In the genomic region with DNA sequence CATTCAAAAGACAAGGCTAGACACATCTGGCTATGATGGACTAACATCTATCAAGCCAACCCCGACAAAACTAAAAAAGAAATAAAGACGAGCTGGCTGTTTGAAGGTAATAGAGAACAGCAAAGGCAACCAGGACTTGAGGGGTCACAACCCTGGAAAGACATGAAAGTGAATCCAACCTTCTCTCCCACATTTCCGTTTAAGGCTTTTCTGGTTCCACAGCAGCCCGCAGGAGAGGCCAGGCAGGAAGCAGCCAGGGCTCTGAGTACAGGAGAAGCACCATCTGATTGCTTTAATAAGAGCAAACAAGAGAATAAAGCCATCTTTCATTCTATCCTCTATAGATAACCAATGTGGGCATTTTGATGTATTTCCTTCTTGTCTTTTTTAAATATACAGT, we compare ENCODE assay signal across 21 cellular contexts. TPM values are rescaled to one million over a fixed set of nuclear protein-coding genes. Genes with fewer than 3 reads are reported as not detected.
A peak's percentile ranks its signal among the peaks of the same experiment; 100 is the strongest.
DNase-seq lines count a peak whose midpoint lies in the region; TF ChIP-seq lines count a peak whose summit lies in the region.
"Had no signal": no experiment of that assay in that cellular context is flagged by ENCODE, and none has a peak within 500 bp of the region (broad histone marks: within the 10 kb centered on the region; RNA-seq: fewer than 3 reads in every experiment).

No MANE protein-coding gene starts in this region.

- H3K4me3 ChIP-seq in dorsolateral prefrontal cortex (no peak overlapping the region), sigmoid colon (no peak overlapping the region)
- H3K4me3 ChIP-seq: A549, GM12878, GM23338 had no signal

- TF ChIP-seq EP300 in sigmoid colon (IDR thresholded peaks at IDR 0.05) = no peak

- no peaks in the 10 kb centered on the region for H3K9me3 Mint-ChIP-seq in nephron
- H3K9me3 Mint-ChIP-seq: CD4-positive, alpha-beta memory T cell; GM23338; H9 had no signal

- WGBS in sigmoid colon, 2 donors = 76 to 88% methylated on average over 4 of the region's 4 CpGs

- H3K27me3 ChIP-seq in dorsolateral prefrontal cortex (no peaks in the 10 kb centered on the region), sigmoid colon (no peaks in the 10 kb centered on the region)

- peaks cover 0 to 69% (median 39%) of the 10 kb centered on the region in 4 donors for H3K4me1 ChIP-seq in sigmoid colon
- H3K4me1 ChIP-seq: A549 had no signal

- peaks cover 42% of the 10 kb centered on the region for H3K4me1 Mint-ChIP-seq in nephron

- TF ChIP-seq POLR2A in sigmoid colon (IDR thresholded peaks at IDR 0.05) = no peak

- no peaks in the 10 kb centered on the region for H3K9me3 ChIP-seq in sigmoid colon
- H3K9me3 ChIP-seq: A549 had no signal

- H3K27ac ChIP-seq in dorsolateral prefrontal cortex (peak overlapping the region in 38 of 59 donors; percentile 0 to 97 (median 48)), sigmoid colon (peak overlapping the region in 3 of 4 donors; percentile 10 to 39 (median 34))
- H3K27ac ChIP-seq: A549 had no signal

- H3K4me3 Mint-ChIP-seq in nephron = no peak overlapping the region
- H3K4me3 Mint-ChIP-seq: CD4-positive, alpha-beta memory T cell; GM23338; H9 had no signal

- no peaks in the 10 kb centered on the region for H3K36me3 ChIP-seq in sigmoid colon

- H3K27me3 Mint-ChIP-seq in nephron (ENCODE audit: low read depth) = no peaks in the 10 kb centered on the region

- TF ChIP-seq CTCF in dorsolateral prefrontal cortex (IDR thresholded peaks at IDR 0.05 in 54 of 56, conservative IDR thresholded peaks at IDR 0.05 in 2 of 56; ENCODE audit: low read depth in 1 of 56, partially characterized antibody in 56 of 56) = no peak
- TF ChIP-seq CTCF in nephron (IDR thresholded peaks at IDR 0.05; ENCODE audit: unreplicated experiment in 3 of 3) = no peak
- no peak for TF ChIP-seq CTCF in sigmoid colon (IDR thresholded peaks at IDR 0.05)

- H3K36me3 Mint-ChIP-seq in nephron (ENCODE audit: low read depth) = peaks cover 20% of the 10 kb centered on the region
- H3K36me3 Mint-ChIP-seq: CD4-positive, alpha-beta memory T cell had no signal

- H3K27ac Mint-ChIP-seq in nephron = peak overlapping the region in 2 of 3 experiments; percentile 6 to 12
- H3K27ac Mint-ChIP-seq: CD4-positive, alpha-beta memory T cell had no signal

- DNase-seq in NCI-H146 (lab: John Stamatoyannopoulos, UW) (peak; percentile 22), NCI-H146 treated with DMSO at 0.1 percent for 48 hours (lab: John Stamatoyannopoulos, UW; ENCODE audit: unreplicated experiment) (no peak), dorsolateral prefrontal cortex (no peak), sigmoid colon (peak; percentile 56), NCI-H446 (lab: John Stamatoyannopoulos, UW) (no peak), SIG-M5 treated with dmso at 0.1 percent for 504 hours (lab: John Stamatoyannopoulos, UW; ENCODE audit: unreplicated experiment) (no peak), AML-193 (lab: John Stamatoyannopoulos, UW) (no peak)
- DNase-seq: 8988T; ACHN; C1 segment of cervical spinal cord; Calu3; CD4-positive, alpha-beta memory T cell; COR-L47; DMS79; EL; GDM1; H9 had no signal

- intact Hi-C loops in dorsolateral prefrontal cortex (cut with DNase I) (no loop called here), sigmoid colon (cut with DNase I) (no loop called here)

RNA-seq across cellular contexts. Expression of gene CNKSR3, which starts 14.3 kb away (rescaled TPM):
- total RNA-seq in dorsolateral prefrontal cortex (10 to 100 TPM in 102 of 120 experiments, 1 to 10 TPM in 18; 7.3 to 35.6 (median 15.0) TPM), sigmoid colon (10 to 100 TPM; 12.8 to 16.8 (median 14.4) TPM)
- polyA plus RNA-seq in sigmoid colon = 10 to 100 TPM in 2 of 3 donors, 1 to 10 TPM in 1; 6.0 to 17.4 (median 15.3) TPM
- total RNA-seq: CD4-positive, alpha-beta memory T cell had no signal
- polyA plus RNA-seq: CD4-positive, alpha-beta memory T cell had no signal

Comparison
In these comparisons a context has a peak if more than half of its experiments do, and no peak if none do; other contexts are left out.
1. DNase-seq: peak in NCI-H146 (single experiment) and sigmoid colon (single experiment); none in NCI-H146 treated with DMSO at 0.1 percent for 48 hours (single experiment), dorsolateral prefrontal cortex (0 of 10), NCI-H446 (0 of 2), SIG-M5 treated with dmso at 0.1 percent for 504 hours (single experiment) and AML-193 (0 of 2).